In genomic region chrX:118655561-118656246, GRCh38 we compare ENCODE assay signal across 1 cellular context.
TF ChIP-seq lines count a peak whose summit lies in the region.

No MANE protein-coding gene starts in this region.

TF ChIP-seq in GM23338, 12 proteins besides CTCF, POLR2A, EP300 and RAD21 (continued from another document):
- TF ChIP-seq ZNF462 (CRISPR knock-in tag; IDR thresholded peaks at IDR 0.05) = no peak
- TF ChIP-seq EZH2 (IDR thresholded peaks at IDR 0.05; ENCODE audit: low read depth, unreplicated experiment) = no peak
- TF ChIP-seq NANOG (IDR thresholded peaks at IDR 0.05; ENCODE audit: borderline replicate concordance) = no peak
- TF ChIP-seq ZNF114 (CRISPR knock-in tag; IDR thresholded peaks at IDR 0.05) = no peak
- TF ChIP-seq CREB1 (CRISPR knock-in tag; IDR thresholded peaks at IDR 0.05; ENCODE audit: low read depth) = no peak
- TF ChIP-seq STAT1 (IDR thresholded peaks at IDR 0.05; ENCODE audit: unreplicated experiment) = no peak
